Comparison of ENCODE assay signal across 24 cellular contexts in the genomic region with DNA sequence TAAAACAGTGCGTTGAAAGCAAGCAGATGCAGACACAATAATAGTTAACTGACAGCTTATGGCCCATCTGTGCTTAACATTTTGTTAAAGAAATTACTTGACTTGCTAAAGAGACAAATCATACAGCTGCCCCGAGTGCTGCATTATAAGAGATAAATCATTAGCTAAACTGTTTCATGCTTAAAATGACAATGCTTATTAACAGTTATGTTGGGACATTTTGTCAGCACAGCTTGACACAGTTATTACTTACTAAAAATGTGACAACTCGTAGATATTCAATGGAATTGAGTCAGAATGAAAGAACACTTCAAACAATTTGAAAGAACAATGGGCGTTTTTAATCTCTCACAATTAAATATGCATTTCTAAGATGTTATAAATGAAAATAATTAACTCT. TPM values are rescaled to one million over a fixed set of nuclear protein-coding genes. Genes with fewer than 3 reads are reported as not detected.
"Had no signal": no experiment of that assay in that cellular context is flagged by ENCODE, and none has a peak within 500 bp of the region (broad histone marks: within the 10 kb centered on the region; RNA-seq: fewer than 3 reads in every experiment).

No MANE protein-coding gene starts in this region.

- H3K36me3 ChIP-seq: esophagus squamous epithelium, gastroesophageal sphincter, pancreas, tibial nerve, upper lobe of right lung, vagina had no signal

- H3K4me1 Mint-ChIP-seq: naive thymus-derived CD8-positive, alpha-beta T cell; stimulated activated memory B cell treated with anti-CD40 and anti-IgM and Interleukin-4, amounts not matched to agents 10 μg/mL and 1 μg/mL and 100 μg/mL, for 72 hours had no signal

- H3K9me3 ChIP-seq: esophagus squamous epithelium, gastroesophageal sphincter, pancreas, testis, tibial nerve, upper lobe of right lung, vagina had no signal

- H3K27ac Mint-ChIP-seq: naive thymus-derived CD8-positive, alpha-beta T cell; progenitor cell of endocrine pancreas; stimulated activated memory B cell treated with anti-CD40 and anti-IgM and Interleukin-4, amounts not matched to agents 10 μg/mL and 1 μg/mL and 100 μg/mL, for 72 hours; stimulated activated naive CD8-positive, alpha-beta T cell treated with anti-CD3 and anti-CD28 coated beads, Interleukin-15, Interleukin-2, amounts not matched to agents 100 ng/mL and 50 ng/mL, for 24 hours had no signal

- H3K4me3 ChIP-seq: dorsolateral prefrontal cortex, esophagus squamous epithelium, gastroesophageal sphincter, pancreas, testis, tibial nerve, upper lobe of right lung, vagina had no signal

- H3K9me3 Mint-ChIP-seq: stimulated activated memory B cell treated with anti-CD40 and anti-IgM and Interleukin-4, amounts not matched to agents 10 μg/mL and 1 μg/mL and 100 μg/mL, for 72 hours had no signal

- H3K27ac ChIP-seq: dorsolateral prefrontal cortex, esophagus squamous epithelium, gastroesophageal sphincter, pancreas, testis, tibial nerve, upper lobe of right lung, vagina had no signal

- DNase-seq: cortex of kidney; dorsolateral prefrontal cortex; effector memory CD4-positive, alpha-beta T cell; esophagus squamous epithelium; foreskin fibroblast; kidney glomerular epithelial cell; mammary epithelial cell; naive thymus-derived CD8-positive, alpha-beta T cell; occipital lobe; pancreas; right cardiac atrium; small intestine; stimulated activated CD4-positive, alpha-beta T cell treated with anti-CD3 and anti-CD28 coated beads, Interleukin-4, amount 100 ng/mL, for 1 hour; testis; upper lobe of right lung had no signal

- H3K36me3 Mint-ChIP-seq: stimulated activated memory B cell treated with anti-CD40 and anti-IgM and Interleukin-4, amounts not matched to agents 10 μg/mL and 1 μg/mL and 100 μg/mL, for 72 hours had no signal

- H3K4me3 Mint-ChIP-seq: naive thymus-derived CD8-positive, alpha-beta T cell; stimulated activated memory B cell treated with anti-CD40 and anti-IgM and Interleukin-4, amounts not matched to agents 10 μg/mL and 1 μg/mL and 100 μg/mL, for 72 hours; stimulated activated naive CD8-positive, alpha-beta T cell treated with anti-CD3 and anti-CD28 coated beads, Interleukin-15, Interleukin-2, amounts not matched to agents 100 ng/mL and 50 ng/mL, for 24 hours had no signal

- ATAC-seq: gastroesophageal sphincter; left lobe of liver; naive thymus-derived CD8-positive, alpha-beta T cell; right cardiac atrium; stimulated activated memory B cell treated with anti-CD40 and anti-IgM and Interleukin-4, amounts not matched to agents 10 μg/mL and 1 μg/mL and 100 μg/mL, for 72 hours; upper lobe of right lung had no signal

- H3K27me3 ChIP-seq: testis, vagina had no signal

- H3K4me1 ChIP-seq: esophagus squamous epithelium, testis, tibial nerve, upper lobe of right lung, vagina had no signal

RNA-seq across cellular contexts. Expression of a gene that starts 57.3 kb away (rescaled TPM):
- total RNA-seq: epithelial cell of proximal tubule; esophagus squamous epithelium; left lobe of liver; mammary epithelial cell; mesenteric fat pad; naive thymus-derived CD8-positive, alpha-beta T cell; pancreas; progenitor cell of endocrine pancreas; tibial nerve; upper lobe of right lung; vagina had no signal
- polyA plus RNA-seq: mammary epithelial cell; naive thymus-derived CD8-positive, alpha-beta T cell; pancreas; small intestine had no signal
